ENCODE assay signal across 1 cellular context in genomic region chr9:125591888-125592287, GRCh38.
TF ChIP-seq lines count a peak whose summit lies in the region.

No MANE protein-coding gene starts in this region.

TF ChIP-seq in HepG2, 621 proteins besides CTCF, POLR2A, EP300 and RAD21 (continued from another document):
- 0 out of 2 replicates have a peak, but pooled peaks have one; percentile 22 for TF ChIP-seq ARID5B (CRISPR knock-in tag; IDR thresholded peaks at IDR 0.05)
- no peak for TF ChIP-seq CEBPZ (IDR thresholded peaks at IDR 0.05; ENCODE audit: low read length)
- TF ChIP-seq SIX1 (CRISPR knock-in tag; IDR thresholded peaks at IDR 0.05; ENCODE audit: borderline replicate concordance) = peak; percentile 86; the same call in 1 of the 2 replicates
- TF ChIP-seq ZNF597 (CRISPR knock-in tag; IDR thresholded peaks at IDR 0.05) = no peak
- TF ChIP-seq SMAD9 (CRISPR knock-in tag; IDR thresholded peaks at IDR 0.05) = no peak
- TF ChIP-seq SOX13 (IDR thresholded peaks at IDR 0.05) = no peak
- peak in 1 of 2 experiments; percentile 55; a peak in 2 of 4 replicates for TF ChIP-seq SOX13 (CRISPR knock-in tag; conservative IDR thresholded peaks at IDR 0.05 in 1 of 2, IDR thresholded peaks at IDR 0.05 in 1 of 2)
- no peak for TF ChIP-seq ZNF567 (CRISPR knock-in tag; IDR thresholded peaks at IDR 0.05; ENCODE audit: borderline replicate concordance)
